Comparison of ENCODE assay signal across 15 cellular contexts in genomic region chr15:79179108-79179561, GRCh38.
A peak's percentile ranks its signal among the peaks of the same experiment; 100 is the strongest.
DNase-seq lines count a peak whose midpoint lies in the region; FAIRE-seq and TF ChIP-seq lines count a peak whose summit lies in the region.
"Had no signal": no experiment of that assay in that cellular context is flagged by ENCODE, and none has a peak within 500 bp of the region (broad histone marks: within the 10 kb centered on the region; RNA-seq: fewer than 3 reads in every experiment).

No MANE protein-coding gene starts in this region.

- peak; percentile 88 for DNase-seq in Daoy (ENCODE audit: low read depth)
- DNase-seq in LoVo (ENCODE audit: low spot score), result peak; percentile 90
- peak; percentile 32 for DNase-seq in astrocyte (ENCODE audit: low read depth)
- peak; percentile 77 for DNase-seq in mesenchymal stem cell
- no peak for DNase-seq in NCI-H1694 (lab: John Stamatoyannopoulos, UW)
- DNase-seq in posterior cingulate gyrus, result no peak
- no peak for DNase-seq in activated naive CD8-positive, alpha-beta T cell treated with anti-CD3 and anti-CD28 coated beads for 36 hours
- no peak for DNase-seq in activated T-helper 1 cell treated with anti-CD3 and anti-CD28 coated beads, Interleukin-12 subunit alpha, Interleukin-12 subunit beta, Interleukin-2, Interleukin-4 antibody, amounts not matched to agents 30 ng/mL and 10 ng/mL and 1 ng/mL, durations not matched to agents 14 hours and 24 hours and 36 hours (ENCODE audit: low spot score)
- DNase-seq: activated CD4-positive, alpha-beta T cell treated with anti-CD3 and anti-CD28 coated beads for 36 hours; NCI-H1105; OCI-M1; pancreas; testis had no signal

- no peak overlapping the region for H3K27ac ChIP-seq in astrocyte (ENCODE audit: low read depth, low read length)
- H3K27ac ChIP-seq in mesenchymal stem cell (ENCODE audit: low read length, poor library complexity, severe bottlenecking), result no peak overlapping the region
- H3K27ac ChIP-seq: pancreas, testis had no signal

- no peak overlapping the region for H4K91ac ChIP-seq in mesenchymal stem cell (ENCODE audit: low read length)

- no peak overlapping the region for H3K14ac ChIP-seq in mesenchymal stem cell (ENCODE audit: low read length in 2 of 2)

- H2AFZ ChIP-seq in astrocyte (ENCODE audit: low read depth, low read length) (peak overlapping the region; percentile 18), mesenchymal stem cell (ENCODE audit: low read depth, low read length) (no peak overlapping the region)

- H3K4me3 ChIP-seq in astrocyte (ENCODE audit: insufficient read depth, low read depth, low read length) (no peak overlapping the region), mesenchymal stem cell (ENCODE audit: insufficient read depth in 1 of 2, low read depth in 1 of 2, low read length in 2 of 2) (no peak overlapping the region)
- H3K4me3 ChIP-seq: pancreas, testis had no signal

- H3K36me3 ChIP-seq in astrocyte (ENCODE audit: insufficient read depth, low read length), result no peaks in the 10 kb centered on the region
- H3K36me3 ChIP-seq in mesenchymal stem cell (ENCODE audit: control insufficient read depth in 1 of 2, insufficient read depth in 2 of 2, low read depth in 1 of 2, low read length in 2 of 2), result no peaks in the 10 kb centered on the region
- H3K36me3 ChIP-seq: pancreas had no signal

- H3K9ac ChIP-seq in astrocyte (ENCODE audit: low read length) (no peak overlapping the region), mesenchymal stem cell (ENCODE audit: low read length) (no peak overlapping the region)

- H2BK12ac ChIP-seq in mesenchymal stem cell (ENCODE audit: low read length in 2 of 2), result no peak overlapping the region

- no peak overlapping the region for H4K8ac ChIP-seq in mesenchymal stem cell (ENCODE audit: low read length)

- H3K27me3 ChIP-seq in astrocyte (ENCODE audit: insufficient read depth, low read length), result peaks cover 2% of the 10 kb centered on the region
- H3K27me3 ChIP-seq in mesenchymal stem cell (ENCODE audit: control insufficient read depth in 1 of 2, insufficient read depth in 1 of 2, low read length in 2 of 2), result peaks cover 0 to 57% of the 10 kb centered on the region in 2 experiments
- H3K27me3 ChIP-seq: pancreas, testis had no signal

- no peak overlapping the region for H2BK15ac ChIP-seq in mesenchymal stem cell (ENCODE audit: low read depth, poor library complexity, severe bottlenecking)

- no peaks in the 10 kb centered on the region for H3K79me2 ChIP-seq in astrocyte (ENCODE audit: insufficient read depth, low read length)

- no peak overlapping the region for H2BK5ac ChIP-seq in mesenchymal stem cell (ENCODE audit: low read depth, low read length, poor library complexity, severe bottlenecking)

- TF ChIP-seq CTCF in astrocyte (IDR thresholded peaks at IDR 0.05; ENCODE audit: insufficient read depth, low read depth, low read length), result no peak

- peak overlapping the region; percentile 53 for H3K4me2 ChIP-seq in astrocyte (ENCODE audit: low read length)
- H3K4me2 ChIP-seq in mesenchymal stem cell (ENCODE audit: low read length, poor library complexity, severe bottlenecking), result no peak overlapping the region

- no peak for FAIRE-seq in astrocyte (lab: Jason Lieb, UNC)
- FAIRE-seq: islet of Langerhans, pancreas had no signal

- WGBS in mesenchymal stem cell, result 24% methylated on average over 11 of the region's 14 CpGs

- no peak overlapping the region for H3K4ac ChIP-seq in mesenchymal stem cell (ENCODE audit: low read depth in 1 of 2, low read length in 2 of 2)

- H3K4me1 Mint-ChIP-seq in astrocyte (ENCODE audit: low read depth, unreplicated experiment), result peaks cover 9% of the 10 kb centered on the region
- H3K4me1 Mint-ChIP-seq in activated naive CD8-positive, alpha-beta T cell treated with anti-CD3 and anti-CD28 coated beads for 36 hours, result no peaks in the 10 kb centered on the region
- H3K4me1 Mint-ChIP-seq in activated T-helper 1 cell treated with anti-CD3 and anti-CD28 coated beads, Interleukin-12 subunit alpha, Interleukin-12 subunit beta, Interleukin-2, Interleukin-4 antibody, amounts not matched to agents 30 ng/mL and 10 ng/mL and 1 ng/mL, durations not matched to agents 14 hours and 24 hours and 36 hours (ENCODE audit: low read depth), result no peaks in the 10 kb centered on the region
- H3K4me1 Mint-ChIP-seq: activated CD4-positive, alpha-beta T cell treated with anti-CD3 and anti-CD28 coated beads for 36 hours; activated naive CD4-positive, alpha-beta T cell treated with anti-CD3 and anti-CD28 coated beads, Interleukin-2, amount 50 U/mL, for 24 hours had no signal

- H3K27me3 Mint-ChIP-seq in astrocyte (ENCODE audit: low read depth, unreplicated experiment), result peaks cover 23% of the 10 kb centered on the region
- peaks cover 14% of the 10 kb centered on the region for H3K27me3 Mint-ChIP-seq in activated naive CD8-positive, alpha-beta T cell treated with anti-CD3 and anti-CD28 coated beads for 36 hours
- H3K27me3 Mint-ChIP-seq in activated T-helper 1 cell treated with anti-CD3 and anti-CD28 coated beads, Interleukin-12 subunit alpha, Interleukin-12 subunit beta, Interleukin-2, Interleukin-4 antibody, amounts not matched to agents 30 ng/mL and 10 ng/mL and 1 ng/mL, durations not matched to agents 14 hours and 24 hours and 36 hours (ENCODE audit: insufficient read depth), result peaks cover 10% of the 10 kb centered on the region

- H3K79me1 ChIP-seq in mesenchymal stem cell (replicated peaks; ENCODE audit: low read length, poor library complexity, severe bottlenecking), result no peaks in the 10 kb centered on the region

- H3K36me3 Mint-ChIP-seq in astrocyte (ENCODE audit: low read depth, unreplicated experiment), result no peaks in the 10 kb centered on the region
- no peaks in the 10 kb centered on the region for H3K36me3 Mint-ChIP-seq in activated naive CD8-positive, alpha-beta T cell treated with anti-CD3 and anti-CD28 coated beads for 36 hours
- H3K36me3 Mint-ChIP-seq in activated T-helper 1 cell treated with anti-CD3 and anti-CD28 coated beads, Interleukin-12 subunit alpha, Interleukin-12 subunit beta, Interleukin-2, Interleukin-4 antibody, amounts not matched to agents 30 ng/mL and 10 ng/mL and 1 ng/mL, durations not matched to agents 14 hours and 24 hours and 36 hours (ENCODE audit: low read depth), result no peaks in the 10 kb centered on the region
- H3K36me3 Mint-ChIP-seq: activated naive CD4-positive, alpha-beta T cell treated with anti-CD3 and anti-CD28 coated beads, Interleukin-2, amount 50 U/mL, for 24 hours had no signal

- H3K9me3 ChIP-seq in astrocyte (ENCODE audit: insufficient read depth, low read depth, low read length) (no peaks in the 10 kb centered on the region), mesenchymal stem cell (ENCODE audit: control insufficient read depth, low read length) (no peaks in the 10 kb centered on the region)
- H3K9me3 ChIP-seq: pancreas, testis had no signal

- peak overlapping the region; percentile 75 for H3K27ac Mint-ChIP-seq in astrocyte (ENCODE audit: unreplicated experiment)
- H3K27ac Mint-ChIP-seq in activated naive CD8-positive, alpha-beta T cell treated with anti-CD3 and anti-CD28 coated beads for 36 hours, result no peak overlapping the region
- no peak overlapping the region for H3K27ac Mint-ChIP-seq in activated T-helper 1 cell treated with anti-CD3 and anti-CD28 coated beads, Interleukin-12 subunit alpha, Interleukin-12 subunit beta, Interleukin-2, Interleukin-4 antibody, amounts not matched to agents 30 ng/mL and 10 ng/mL and 1 ng/mL, durations not matched to agents 14 hours and 24 hours and 36 hours
- H3K27ac Mint-ChIP-seq: activated CD4-positive, alpha-beta T cell treated with anti-CD3 and anti-CD28 coated beads for 36 hours; activated naive CD4-positive, alpha-beta T cell treated with anti-CD3 and anti-CD28 coated beads, Interleukin-2, amount 50 U/mL, for 24 hours had no signal

- H3K4me1 ChIP-seq in astrocyte (ENCODE audit: insufficient read depth, low read length) (peaks cover 5% of the 10 kb centered on the region), mesenchymal stem cell (ENCODE audit: control insufficient read depth, insufficient read depth, low read depth, low read length) (peaks cover 10% of the 10 kb centered on the region)
- H3K4me1 ChIP-seq: pancreas, testis had no signal

- H3K4me3 Mint-ChIP-seq in astrocyte (ENCODE audit: unreplicated experiment), result no peak overlapping the region
- no peak overlapping the region for H3K4me3 Mint-ChIP-seq in activated naive CD8-positive, alpha-beta T cell treated with anti-CD3 and anti-CD28 coated beads for 36 hours
- no peak overlapping the region for H3K4me3 Mint-ChIP-seq in activated T-helper 1 cell treated with anti-CD3 and anti-CD28 coated beads, Interleukin-12 subunit alpha, Interleukin-12 subunit beta, Interleukin-2, Interleukin-4 antibody, amounts not matched to agents 30 ng/mL and 10 ng/mL and 1 ng/mL, durations not matched to agents 14 hours and 24 hours and 36 hours
- H3K4me3 Mint-ChIP-seq: activated CD4-positive, alpha-beta T cell treated with anti-CD3 and anti-CD28 coated beads for 36 hours; activated naive CD4-positive, alpha-beta T cell treated with anti-CD3 and anti-CD28 coated beads, Interleukin-2, amount 50 U/mL, for 24 hours had no signal

- peaks cover 4% of the 10 kb centered on the region for H3K9me3 Mint-ChIP-seq in astrocyte (ENCODE audit: unreplicated experiment)
- no peaks in the 10 kb centered on the region for H3K9me3 Mint-ChIP-seq in activated naive CD8-positive, alpha-beta T cell treated with anti-CD3 and anti-CD28 coated beads for 36 hours
- H3K9me3 Mint-ChIP-seq in activated T-helper 1 cell treated with anti-CD3 and anti-CD28 coated beads, Interleukin-12 subunit alpha, Interleukin-12 subunit beta, Interleukin-2, Interleukin-4 antibody, amounts not matched to agents 30 ng/mL and 10 ng/mL and 1 ng/mL, durations not matched to agents 14 hours and 24 hours and 36 hours, result no peaks in the 10 kb centered on the region
- H3K9me3 Mint-ChIP-seq: activated naive CD4-positive, alpha-beta T cell treated with anti-CD3 and anti-CD28 coated beads, Interleukin-2, amount 50 U/mL, for 24 hours had no signal

- no peak overlapping the region for H2AK5ac ChIP-seq in mesenchymal stem cell (ENCODE audit: low read length, severe bottlenecking)

- H3K18ac ChIP-seq in mesenchymal stem cell (ENCODE audit: low read depth in 1 of 2, low read length in 2 of 2), result peak overlapping the region in 1 of 2 experiments; percentile 13

- H2BK120ac ChIP-seq in mesenchymal stem cell (ENCODE audit: low read depth, low read length), result no peak overlapping the region

- H3K23ac ChIP-seq in mesenchymal stem cell (ENCODE audit: low read length in 2 of 2), result no peak overlapping the region

- intact Hi-C loops in posterior cingulate gyrus (cut with DNase I), result no loop called here
- intact Hi-C loops in activated T-helper 1 cell treated with anti-CD3 and anti-CD28 coated beads, Interleukin-12 subunit alpha, Interleukin-12 subunit beta, Interleukin-2, Interleukin-4 antibody, amounts not matched to agents 30 ng/mL and 10 ng/mL and 1 ng/mL, durations not matched to agents 14 hours and 24 hours and 36 hours (cut with micrococcal nuclease), result no loop called here

- no peaks in the 10 kb centered on the region for H4K20me1 ChIP-seq in astrocyte (ENCODE audit: insufficient read depth, low read length)

Comparison
In these comparisons a context has a peak if more than half of its experiments do, and no peak if none do; other contexts are left out.
1. DNase-seq: peak in Daoy (single experiment), LoVo (single experiment), astrocyte (single experiment) and mesenchymal stem cell (single experiment); none in NCI-H1694 (single experiment), posterior cingulate gyrus (0 of 10), activated naive CD8-positive, alpha-beta T cell treated with anti-CD3 and anti-CD28 coated beads for 36 hours (single experiment) and activated T-helper 1 cell treated with anti-CD3 and anti-CD28 coated beads, Interleukin-12 subunit alpha, Interleukin-12 subunit beta, Interleukin-2, Interleukin-4 antibody, amounts not matched to agents 30 ng/mL and 10 ng/mL and 1 ng/mL, durations not matched to agents 14 hours and 24 hours and 36 hours (single experiment).